11 cellular contexts compared by ENCODE assay signal in the genomic region with DNA sequence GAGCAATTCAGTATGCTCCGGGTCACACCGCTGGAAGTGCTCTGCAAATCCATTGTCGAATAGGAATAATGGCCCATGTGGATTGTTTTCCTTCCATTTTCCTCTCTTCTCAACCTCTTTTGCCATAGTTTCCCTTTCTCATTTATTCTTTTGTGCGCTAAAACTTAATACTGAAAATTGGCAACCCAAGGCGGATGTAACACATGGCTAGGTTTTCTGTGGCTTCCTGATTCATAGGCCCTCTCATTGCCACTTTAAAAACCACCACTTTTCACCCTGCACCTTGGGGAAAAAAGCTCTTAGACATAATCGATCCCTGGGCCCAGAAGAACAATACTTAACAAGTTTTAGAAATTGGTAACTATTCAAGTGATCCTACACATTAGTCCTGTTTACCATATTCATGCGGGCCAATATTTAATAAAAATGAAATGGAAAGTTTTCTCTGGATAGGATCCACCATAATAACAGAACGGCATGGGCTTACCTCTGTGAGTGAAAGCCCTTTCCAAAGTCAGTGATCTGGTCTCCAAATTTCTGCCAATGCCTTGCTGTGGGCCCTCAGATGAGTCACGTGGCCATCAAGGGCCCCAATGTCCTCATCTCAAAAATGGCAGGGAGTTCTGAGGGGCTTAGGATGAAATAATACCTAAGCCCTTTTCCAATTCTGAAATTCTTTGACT. TPM values are rescaled to one million over a fixed set of nuclear protein-coding genes. Genes with fewer than 3 reads are reported as not detected.
A peak's percentile ranks its signal among the peaks of the same experiment; 100 is the strongest.
DNase-seq lines count a peak whose midpoint lies in the region; ATAC-seq and TF ChIP-seq lines count a peak whose summit lies in the region.
"Had no signal": no experiment of that assay in that cellular context is flagged by ENCODE, and none has a peak within 500 bp of the region (broad histone marks: within the 10 kb centered on the region; RNA-seq: fewer than 3 reads in every experiment).

No MANE protein-coding gene starts in this region.

- H3K4me1 Mint-ChIP-seq in CD4-positive, CD25-positive, alpha-beta regulatory T cell = peaks cover 43 to 98% (median 84%) of the 10 kb centered on the region in 4 donors
- H3K4me1 Mint-ChIP-seq in activated CD8-positive, alpha-beta T cell treated with anti-CD3 and anti-CD28 coated beads for 36 hours (ENCODE audit: low read depth) = peaks cover 95% of the 10 kb centered on the region

- peaks cover 98% of the 10 kb centered on the region for H3K36me3 ChIP-seq in CD4-positive, CD25-positive, alpha-beta regulatory T cell (ENCODE audit: control insufficient read depth, insufficient read depth, low read length)
- no peaks in the 10 kb centered on the region for H3K36me3 ChIP-seq in BE2C

- peaks cover 83% of the 10 kb centered on the region for H3K4me1 ChIP-seq in CD4-positive, CD25-positive, alpha-beta regulatory T cell (ENCODE audit: control insufficient read depth, insufficient read depth, low read length, poor library complexity, severe bottlenecking)
- H3K4me1 ChIP-seq in right cardiac atrium (ENCODE audit: control insufficient read depth, insufficient read depth, low read length) (peaks cover 2% of the 10 kb centered on the region), BE2C (no peaks in the 10 kb centered on the region)

- H3K27me3 ChIP-seq in CD4-positive, CD25-positive, alpha-beta regulatory T cell (ENCODE audit: control insufficient read depth, insufficient read depth, low read length) = no peaks in the 10 kb centered on the region
- H3K27me3 ChIP-seq in right cardiac atrium (ENCODE audit: control insufficient read depth, insufficient read depth) (no peaks in the 10 kb centered on the region), BE2C (peaks cover 3% of the 10 kb centered on the region; the same call in 1 of the 2 replicates)

- peak overlapping the region; percentile 73 for H3K27ac ChIP-seq in CD4-positive, CD25-positive, alpha-beta regulatory T cell (ENCODE audit: insufficient read depth, low read length, poor library complexity, severe bottlenecking)
- H3K27ac ChIP-seq in right cardiac atrium (ENCODE audit: low read length) = no peak overlapping the region

- H3K36me3 Mint-ChIP-seq in CD4-positive, CD25-positive, alpha-beta regulatory T cell = peaks cover 80% of the 10 kb centered on the region
- peaks cover 96% of the 10 kb centered on the region for H3K36me3 Mint-ChIP-seq in activated CD8-positive, alpha-beta T cell treated with anti-CD3 and anti-CD28 coated beads for 36 hours (ENCODE audit: low read depth)

- peak; percentile 47 for ATAC-seq in CD4-positive, CD25-positive, alpha-beta regulatory T cell (ENCODE audit: low read depth in 2 of 2)
- ATAC-seq in GM19035 (IDR thresholded peaks at IDR 0.05; ENCODE audit: unreplicated experiment) = peak; percentile 51
- peak; percentile 45 for ATAC-seq in HG02943 (IDR thresholded peaks at IDR 0.05; ENCODE audit: low read depth, unreplicated experiment)
- peak; percentile 8 for ATAC-seq in activated CD8-positive, alpha-beta T cell treated with anti-CD3 and anti-CD28 coated beads for 36 hours
- ATAC-seq in right cardiac atrium = no peak

- H3K27ac Mint-ChIP-seq in CD4-positive, CD25-positive, alpha-beta regulatory T cell = peak overlapping the region; percentile 90 to 98 (median 95)
- H3K27ac Mint-ChIP-seq in activated CD8-positive, alpha-beta T cell treated with anti-CD3 and anti-CD28 coated beads for 36 hours = peak overlapping the region; percentile 92

- no peak for TF ChIP-seq CTCF in activated CD8-positive, alpha-beta T cell treated with anti-CD3 and anti-CD28 coated beads for 36 hours (IDR thresholded peaks at IDR 0.05)
- no peak for TF ChIP-seq CTCF in BE2C (IDR thresholded peaks at IDR 0.05; ENCODE audit: low read depth, low read length)

- peak overlapping the region; percentile 73 to 91 (median 82) for H3K4me3 Mint-ChIP-seq in CD4-positive, CD25-positive, alpha-beta regulatory T cell
- peak overlapping the region; percentile 58 for H3K4me3 Mint-ChIP-seq in activated CD8-positive, alpha-beta T cell treated with anti-CD3 and anti-CD28 coated beads for 36 hours

- DNase-seq in CD4-positive, CD25-positive, alpha-beta regulatory T cell = peak in 1 of 3 donors; percentile 76
- DNase-seq in activated CD8-positive, alpha-beta T cell treated with anti-CD3 and anti-CD28 coated beads for 36 hours = peak; percentile 61
- DNase-seq in right cardiac atrium (no peak), LoVo (ENCODE audit: low spot score) (no peak), NCI-H2227 (lab: John Stamatoyannopoulos, UW; ENCODE audit: unreplicated experiment) (no peak), BE2C (no peak)
- DNase-seq: NCI-H524 had no signal

- H3K27me3 Mint-ChIP-seq in CD4-positive, CD25-positive, alpha-beta regulatory T cell = no peaks in the 10 kb centered on the region
- H3K27me3 Mint-ChIP-seq in activated CD8-positive, alpha-beta T cell treated with anti-CD3 and anti-CD28 coated beads for 36 hours = no peaks in the 10 kb centered on the region

- H3K4me3 ChIP-seq in CD4-positive, CD25-positive, alpha-beta regulatory T cell (ENCODE audit: low read depth, low read length) = peak overlapping the region; percentile 56
- H3K4me3 ChIP-seq in right cardiac atrium (ENCODE audit: low read length) = no peak overlapping the region
- H3K4me3 ChIP-seq in BE2C (ENCODE audit: low read depth, low read length) = no peak overlapping the region

- 84% methylated on average over 9 of the region's 9 CpGs for WGBS in right cardiac atrium

- no peaks in the 10 kb centered on the region for H3K9me3 ChIP-seq in CD4-positive, CD25-positive, alpha-beta regulatory T cell (ENCODE audit: control insufficient read depth in 2 of 2, low read length in 2 of 2)
- H3K9me3 ChIP-seq in right cardiac atrium (ENCODE audit: control insufficient read depth, low read length) (no peaks in the 10 kb centered on the region), BE2C (no peaks in the 10 kb centered on the region)

- CTCF ChIA-PET in activated CD8-positive, alpha-beta T cell treated with anti-CD3 and anti-CD28 coated beads for 36 hours (lab: Charles Lee) = interaction anchor here (1.0 to 3.3 kb wide), 4 partner anchors 17 to 66 kb away, joined by 3 to 10 read pairs (median 6); no protein-coding TSS in a partner anchor

- intact Hi-C loops in activated CD8-positive, alpha-beta T cell treated with anti-CD3 and anti-CD28 coated beads for 36 hours (cut with micrococcal nuclease) = loop anchor here (5.0 kb wide), 1 partner anchor 63 kb away; no protein-coding TSS in a partner anchor
- intact Hi-C loops in right cardiac atrium (cut with DNase I) = no loop called here

- peaks cover 0 to 3% (median 0%) of the 10 kb centered on the region in 7 donors for H3K9me3 Mint-ChIP-seq in CD4-positive, CD25-positive, alpha-beta regulatory T cell
- H3K9me3 Mint-ChIP-seq in activated CD8-positive, alpha-beta T cell treated with anti-CD3 and anti-CD28 coated beads for 36 hours = no peaks in the 10 kb centered on the region

- POLR2A ChIA-PET in activated CD8-positive, alpha-beta T cell treated with anti-CD3 and anti-CD28 coated beads for 36 hours (lab: Charles Lee) = interaction anchor here (0.6 to 55.7 kb wide), 14 partner anchors 11 to 178 kb away, joined by 3 to 1980 read pairs (median 6); partner anchors contain the start of genes CYFIP2, GARIN3, ITK and MED7

RNA-seq across cellular contexts. Expression of gene ITK, which starts 34.6 kb away (rescaled TPM):
- 550 TPM for total RNA-seq in CD4-positive, CD25-positive, alpha-beta regulatory T cell
- 100 to 1,000 TPM; 146 to 222 (median 169) TPM for polyA plus RNA-seq in CD4-positive, CD25-positive, alpha-beta regulatory T cell
- 100 to 1,000 TPM; 229 to 236 TPM for total RNA-seq in activated CD8-positive, alpha-beta T cell treated with anti-CD3 and anti-CD28 coated beads for 36 hours
- total RNA-seq in right cardiac atrium = 1 to 10 TPM in 1 of 4 donors, under 1 TPM in 3; 0.62 to 1.6 (median 0.84) TPM
- 0.34 TPM for polyA plus RNA-seq in right cardiac atrium
- polyA plus RNA-seq in BE2C (2012; ENCODE audit: insufficient read depth, insufficient read length, low read depth) = not detected
- total RNA-seq: HT-29 had no signal

RNA-seq across cellular contexts. Expression of gene GARIN3, which starts 49.2 kb away (rescaled TPM):
- total RNA-seq in CD4-positive, CD25-positive, alpha-beta regulatory T cell = not detected
- polyA plus RNA-seq in CD4-positive, CD25-positive, alpha-beta regulatory T cell = not detected
- 1 to 10 TPM in 1 of 2 experiments, under 1 TPM in 1; 0.77 to 1.1 TPM for total RNA-seq in activated CD8-positive, alpha-beta T cell treated with anti-CD3 and anti-CD28 coated beads for 36 hours
- not detected for total RNA-seq in right cardiac atrium
- not detected for polyA plus RNA-seq in right cardiac atrium
- polyA plus RNA-seq in BE2C (2012; ENCODE audit: insufficient read depth, insufficient read length, low read depth) = not detected
- total RNA-seq: HT-29, subcutaneous adipose tissue had no signal

RNA-seq across cellular contexts. Expression of gene CYFIP2, which starts 50.6 kb away (rescaled TPM):
- total RNA-seq in CD4-positive, CD25-positive, alpha-beta regulatory T cell = 357 TPM
- 100 to 1,000 TPM; 332 to 383 (median 360) TPM for polyA plus RNA-seq in CD4-positive, CD25-positive, alpha-beta regulatory T cell
- 100 to 1,000 TPM; 350 to 351 TPM for total RNA-seq in activated CD8-positive, alpha-beta T cell treated with anti-CD3 and anti-CD28 coated beads for 36 hours
- total RNA-seq in right cardiac atrium = 10 to 100 TPM; 33.4 to 43.8 (median 37.2) TPM
- 27.4 TPM for polyA plus RNA-seq in right cardiac atrium
- 18.2 TPM for polyA plus RNA-seq in BE2C (2012; ENCODE audit: insufficient read depth, insufficient read length, low read depth)

Comparison
In these comparisons a context has a peak if more than half of its experiments do, and no peak if none do; other contexts are left out.
1. ATAC-seq: peak in CD4-positive, CD25-positive, alpha-beta regulatory T cell (2 of 2), GM19035 (single experiment), HG02943 (single experiment) and activated CD8-positive, alpha-beta T cell treated with anti-CD3 and anti-CD28 coated beads for 36 hours (single experiment); none in right cardiac atrium (0 of 2).
2. RNA of gene ITK, which starts 34.6 kb away (total RNA-seq): 550 TPM in CD4-positive, CD25-positive, alpha-beta regulatory T cell (single experiment) and 229 to 236 TPM in activated CD8-positive, alpha-beta T cell treated with anti-CD3 and anti-CD28 coated beads for 36 hours; 0.62 to 1.6 TPM in right cardiac atrium; every median in the first group is over 10 times any median in the second.